ENCODE assay signal across 8 cellular contexts in the genomic region with DNA sequence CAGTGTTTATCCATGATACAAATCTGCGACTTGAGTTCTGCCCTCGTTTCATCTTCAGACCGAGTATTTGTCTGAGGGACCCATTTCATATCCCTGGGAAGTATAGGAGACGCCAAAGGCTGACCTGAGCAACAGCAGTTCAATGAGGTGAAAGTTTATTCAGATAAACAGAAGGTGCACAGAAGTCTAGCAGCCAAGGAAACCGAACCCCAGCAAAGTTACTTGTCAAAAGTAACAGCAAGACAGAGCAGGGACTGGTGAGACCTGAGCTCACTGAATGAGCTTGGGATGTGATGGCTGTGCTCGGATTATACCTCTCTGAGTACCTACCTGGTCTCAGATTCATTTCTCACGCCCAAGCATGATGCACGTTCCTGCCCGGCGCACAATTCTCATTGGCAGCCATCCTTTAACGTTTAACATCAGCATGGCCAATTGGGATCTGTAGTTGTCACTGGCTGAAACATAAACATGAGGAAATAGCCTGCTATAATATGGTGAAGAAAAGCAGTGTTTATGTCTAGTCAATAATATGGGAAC. TPM values are rescaled to one million over a fixed set of nuclear protein-coding genes. Genes with fewer than 3 reads are reported as not detected.
A peak's percentile ranks its signal among the peaks of the same experiment; 100 is the strongest.
DNase-seq lines count a peak whose midpoint lies in the region; ATAC-seq, FAIRE-seq and TF ChIP-seq lines count a peak whose summit lies in the region.

No MANE protein-coding gene starts in this region.

- TF ChIP-seq CTCF in heart left ventricle (IDR thresholded peaks at IDR 0.05): no peak
- TF ChIP-seq CTCF in endothelial cell of umbilical vein (IDR thresholded peaks at IDR 0.05; ENCODE audit: extremely low read depth in 1 of 2, insufficient read depth in 1 of 2, low read depth in 1 of 2, low read length in 2 of 2): no peak

- POLR2A ChIA-PET in endothelial cell of umbilical vein (lab: Charles Lee): no interaction called here

- H3K4me2 ChIP-seq in endothelial cell of umbilical vein (ENCODE audit: insufficient read depth, low read length): peak overlapping the region; percentile 91

- H3K4me3 ChIP-seq in heart left ventricle (peak overlapping the region; percentile 38 to 78 (median 68)), endothelial cell of umbilical vein (replicated peaks in 1 of 3; ENCODE audit: insufficient read depth in 1 of 3, low read depth in 1 of 3, low read length in 3 of 3) (peak overlapping the region; percentile 25 to 76 (median 46)), neuron (ENCODE audit: low read length) (peak overlapping the region; percentile 70)

- H3K27ac ChIP-seq in heart left ventricle (peak overlapping the region; percentile 5 to 89 (median 83)), endothelial cell of umbilical vein (ENCODE audit: insufficient read depth, low read depth, low read length) (no peak overlapping the region)

- BruUV-seq in endothelial cell of umbilical vein (replicated peaks; lab: Mats Ljungman, UMichigan): TSS peak; percentile 63

- no peaks in the 10 kb centered on the region for H4K20me1 ChIP-seq in endothelial cell of umbilical vein (replicated peaks; ENCODE audit: control insufficient read depth, extremely low read depth, insufficient read depth, low read length)

- peak overlapping the region; percentile 75 for H2AFZ ChIP-seq in endothelial cell of umbilical vein (ENCODE audit: low read depth, low read length)
- H2AFZ ChIP-seq in neuron (ENCODE audit: low read depth, low read length): peak overlapping the region; percentile 58

- dilution Hi-C loops in endothelial cell of umbilical vein (cut with MboI; ENCODE audit: extremely low pct_ligation_motif_present, low sequenced_read_pairs): no loop called here

- H3K27me3 Mint-ChIP-seq in T-helper 17 cell: no peaks in the 10 kb centered on the region

- H3K27me3 ChIP-seq in heart left ventricle (no peaks in the 10 kb centered on the region), endothelial cell of umbilical vein (ENCODE audit: control insufficient read depth in 2 of 2, insufficient read depth in 2 of 2, low read length in 2 of 2) (no peaks in the 10 kb centered on the region), neuron (ENCODE audit: insufficient read depth, low read length) (no peaks in the 10 kb centered on the region)

- CTCF ChIA-PET in endothelial cell of umbilical vein (lab: Charles Lee): interaction anchor here (0.7 to 1.4 kb wide), 3 partner anchors 26 to 211 kb away, joined by 3 read pairs; no protein-coding TSS in a partner anchor

- H3K4me1 ChIP-seq in heart left ventricle (peaks cover 0 to 23% (median 17%) of the 10 kb centered on the region in 12 donors), endothelial cell of umbilical vein (ENCODE audit: control insufficient read depth, extremely low read depth, insufficient read depth, low read length) (peaks cover 12% of the 10 kb centered on the region), neuron (ENCODE audit: insufficient read depth, low read length) (peaks cover 8% of the 10 kb centered on the region)

- peak overlapping the region; percentile 98 for H3K4me3 Mint-ChIP-seq in T-helper 17 cell

- DNase-seq in heart left ventricle: no peak
- no peak for DNase-seq in Right ventricle myocardium inferior (ENCODE audit: missing footprints)
- DNase-seq in T-helper 17 cell: no peak
- no peak for DNase-seq in endothelial cell of umbilical vein (ENCODE audit: low read depth, low spot score)
- no peak for DNase-seq in DMS153 treated with DMSO at 0.1 percent for 48 hours (lab: John Stamatoyannopoulos, UW; ENCODE audit: unreplicated experiment)

- no peaks in the 10 kb centered on the region for H3K9me3 ChIP-seq in heart left ventricle
- H3K9me3 ChIP-seq in T-helper 17 cell (ENCODE audit: control insufficient read depth, low read length, poor library complexity, severe bottlenecking): no peaks in the 10 kb centered on the region
- H3K9me3 ChIP-seq in endothelial cell of umbilical vein (replicated peaks; ENCODE audit: control insufficient read depth, insufficient read depth, low read length): no peaks in the 10 kb centered on the region
- no peaks in the 10 kb centered on the region for H3K9me3 ChIP-seq in neuron (ENCODE audit: low read length)

- FAIRE-seq in endothelial cell of umbilical vein (lab: Jason Lieb, UNC): peak; percentile 24

- no peaks in the 10 kb centered on the region for H3K9me1 ChIP-seq in endothelial cell of umbilical vein (replicated peaks; ENCODE audit: control insufficient read depth, extremely low read depth, insufficient read depth, low read length)

- H3K27ac Mint-ChIP-seq in T-helper 17 cell: peak overlapping the region; percentile 98

- intact Hi-C loops in heart left ventricle (cut with DNase I): loop anchor here in 5 of 10 donors (2.0 to 10.0 kb wide), 5 partner anchors 91 to 626 kb away; a partner anchor contains a TSS
- intact Hi-C loops in Right ventricle myocardium inferior (cut with DNase I): loop anchor here (2.0 to 5.0 kb wide), 2 partner anchors 245 to 626 kb away; a partner anchor contains a TSS
- intact Hi-C loops in endothelial cell of umbilical vein (cut with micrococcal nuclease): loop anchor here (5.0 kb wide), 1 partner anchor 466 kb away; a partner anchor contains a TSS

- TF ChIP-seq POLR2A in heart left ventricle (IDR thresholded peaks at IDR 0.05) (no peak), endothelial cell of umbilical vein (IDR thresholded peaks at IDR 0.05; ENCODE audit: low read depth, low read length) (no peak)

- peak overlapping the region; percentile 35 for H3K9ac ChIP-seq in endothelial cell of umbilical vein (replicated peaks; ENCODE audit: extremely low read depth, insufficient read depth, low read length)

- no peaks in the 10 kb centered on the region for H3K79me2 ChIP-seq in endothelial cell of umbilical vein (ENCODE audit: control insufficient read depth, insufficient read depth, low read length)

- H3K36me3 Mint-ChIP-seq in T-helper 17 cell (ENCODE audit: low read depth): no peaks in the 10 kb centered on the region

- ATAC-seq in heart left ventricle: no peak
- ATAC-seq in Right ventricle myocardium inferior: no peak
- no peak for ATAC-seq in T-helper 17 cell
- ATAC-seq in GM18907 (IDR thresholded peaks at IDR 0.05; ENCODE audit: unreplicated experiment): no peak
- no peak for ATAC-seq in GM21423 (IDR thresholded peaks at IDR 0.05; ENCODE audit: unreplicated experiment)

- H3K4me1 Mint-ChIP-seq in T-helper 17 cell: peaks cover 33% of the 10 kb centered on the region

- 4 to 9% (median 6%) methylated on average over 11 of the region's 11 CpGs for WGBS in heart left ventricle, 4 donors

- H3K36me3 ChIP-seq in heart left ventricle (peaks cover 0 to 3% (median 0%) of the 10 kb centered on the region in 9 donors), endothelial cell of umbilical vein (ENCODE audit: control insufficient read depth in 2 of 2, extremely low read depth in 1 of 2, insufficient read depth in 2 of 2, low read length in 2 of 2) (no peaks in the 10 kb centered on the region), neuron (ENCODE audit: insufficient read depth, low read length) (no peaks in the 10 kb centered on the region)

TF ChIP-seq in endothelial cell of umbilical vein, 7 proteins besides CTCF, POLR2A, EP300 and RAD21:
- TF ChIP-seq, protein P1, sequence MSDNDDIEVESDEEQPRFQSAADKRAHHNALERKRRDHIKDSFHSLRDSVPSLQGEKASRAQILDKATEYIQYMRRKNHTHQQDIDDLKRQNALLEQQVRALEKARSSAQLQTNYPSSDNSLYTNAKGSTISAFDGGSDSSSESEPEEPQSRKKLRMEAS (IDR thresholded peaks at IDR 0.05; ENCODE audit: insufficient read depth, insufficient read length): no peak
- TF ChIP-seq GATA2 (IDR thresholded peaks at IDR 0.05; ENCODE audit: insufficient read depth, insufficient read length, low read depth, low read length) (no peak), JUN (IDR thresholded peaks at IDR 0.05; ENCODE audit: borderline replicate concordance, insufficient read depth, insufficient read length, low read depth) (no peak), EZH2 (IDR thresholded peaks at IDR 0.05; ENCODE audit: borderline replicate concordance, low read depth, low read length, severe bottlenecking) (no peak), MYC (IDR thresholded peaks at IDR 0.05; ENCODE audit: low read depth, low read length) (no peak), POLR2AphosphoS5 (IDR thresholded peaks at IDR 0.05; ENCODE audit: insufficient read depth, low read depth, low read length) (no peak), FOS (IDR thresholded peaks at IDR 0.05; ENCODE audit: borderline replicate concordance, insufficient read depth, low read length) (no peak)

RNA-seq across cellular contexts. Expression of a gene that starts 0.6 kb away (rescaled TPM):
- total RNA-seq in heart left ventricle: 10 to 100 TPM; 11.8 to 27.1 (median 20.3) TPM
- polyA plus RNA-seq in heart left ventricle: 10 to 100 TPM; 11.9 to 14.0 TPM
- 26.9 TPM for total RNA-seq in Right ventricle myocardium inferior
- total RNA-seq in T-helper 17 cell: 1 to 10 TPM; 8.1 to 9.7 TPM
- 5.5 and 7.5 TPM in 2 replicates for total RNA-seq in endothelial cell of umbilical vein
- polyA plus RNA-seq in endothelial cell of umbilical vein: 0.88 and 1.1 TPM in 2 replicates
- polyA plus RNA-seq in endothelial cell of umbilical vein (2011; cell fraction: cytosol; rRNA removed): 1.4 and 2.2 TPM in 2 replicates
- 0.81 and 1.4 TPM in 2 replicates for polyA plus RNA-seq in endothelial cell of umbilical vein (2011; cell fraction: nucleus; rRNA removed)
- 2.3 and 6.9 TPM in 2 replicates for polyA plus RNA-seq in endothelial cell of umbilical vein (2012)
- polyA minus RNA-seq in endothelial cell of umbilical vein: 0.87 and 1.2 TPM in 2 replicates
- polyA minus RNA-seq in endothelial cell of umbilical vein (2011; cell fraction: cytosol; rRNA and poly(A)+ RNA removed): 3.4 TPM
- polyA minus RNA-seq in endothelial cell of umbilical vein (2011; cell fraction: nucleus; rRNA and poly(A)+ RNA removed): 0.43 and 0.87 TPM in 2 replicates

RNA-seq across cellular contexts. Expression of a gene that starts 6.3 kb away (rescaled TPM):
- 100 to 1,000 TPM in 8 of 9 donors, 10 to 100 TPM in 1; 76.8 to 165 (median 148) TPM for total RNA-seq in heart left ventricle
- 100 to 1,000 TPM; 133 to 286 TPM for polyA plus RNA-seq in heart left ventricle
- total RNA-seq in Right ventricle myocardium inferior: 200 TPM
- total RNA-seq in T-helper 17 cell: 100 to 1,000 TPM; 236 to 264 TPM
- total RNA-seq in endothelial cell of umbilical vein: 217 and 221 TPM in 2 replicates
- 350 and 423 TPM in 2 replicates for polyA plus RNA-seq in endothelial cell of umbilical vein
- polyA plus RNA-seq in endothelial cell of umbilical vein (2011; cell fraction: cytosol; rRNA removed): 546 and 586 TPM in 2 replicates
- polyA plus RNA-seq in endothelial cell of umbilical vein (2011; cell fraction: nucleus; rRNA removed): 204 and 220 TPM in 2 replicates
- polyA plus RNA-seq in endothelial cell of umbilical vein (2012): 325 and 426 TPM in 2 replicates
- 127 and 129 TPM in 2 replicates for polyA minus RNA-seq in endothelial cell of umbilical vein
- 107 TPM for polyA minus RNA-seq in endothelial cell of umbilical vein (2011; cell fraction: cytosol; rRNA and poly(A)+ RNA removed)
- polyA minus RNA-seq in endothelial cell of umbilical vein (2011; cell fraction: nucleus; rRNA and poly(A)+ RNA removed): 62.2 and 64.5 TPM in 2 replicates
